ENCODE assay signal across 4 cellular contexts in genomic region chr2:172957734-172958133, GRCh38.
TF ChIP-seq lines count a peak whose summit lies in the region.

No MANE protein-coding gene starts in this region.

TF ChIP-seq in SK-N-SH, 30 proteins besides CTCF, POLR2A, EP300 and RAD21:
- TF ChIP-seq REST (IDR thresholded peaks at IDR 0.05; ENCODE audit: low read depth, low read length) (peak; percentile 52; the same call in 1 of the 2 replicates), FOXJ3 (CRISPR knock-in tag; IDR thresholded peaks at IDR 0.05) (no peak)

TF ChIP-seq in SK-N-SH treated with all-trans-retinoic acid at 6 μM for 48 hours, 23 proteins besides CTCF, POLR2A, EP300 and RAD21 (continued from another document and continues in another):
- TF ChIP-seq, protein P1, sequence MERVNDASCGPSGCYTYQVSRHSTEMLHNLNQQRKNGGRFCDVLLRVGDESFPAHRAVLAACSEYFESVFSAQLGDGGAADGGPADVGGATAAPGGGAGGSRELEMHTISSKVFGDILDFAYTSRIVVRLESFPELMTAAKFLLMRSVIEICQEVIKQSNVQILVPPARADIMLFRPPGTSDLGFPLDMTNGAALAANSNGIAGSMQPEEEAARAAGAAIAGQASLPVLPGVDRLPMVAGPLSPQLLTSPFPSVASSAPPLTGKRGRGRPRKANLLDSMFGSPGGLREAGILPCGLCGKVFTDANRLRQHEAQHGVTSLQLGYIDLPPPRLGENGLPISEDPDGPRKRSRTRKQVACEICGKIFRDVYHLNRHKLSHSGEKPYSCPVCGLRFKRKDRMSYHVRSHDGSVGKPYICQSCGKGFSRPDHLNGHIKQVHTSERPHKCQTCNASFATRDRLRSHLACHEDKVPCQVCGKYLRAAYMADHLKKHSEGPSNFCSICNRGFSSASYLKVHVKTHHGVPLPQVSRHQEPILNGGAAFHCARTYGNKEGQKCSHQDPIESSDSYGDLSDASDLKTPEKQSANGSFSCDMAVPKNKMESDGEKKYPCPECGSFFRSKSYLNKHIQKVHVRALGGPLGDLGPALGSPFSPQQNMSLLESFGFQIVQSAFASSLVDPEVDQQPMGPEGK (CRISPR knock-in tag; IDR thresholded peaks at IDR 0.05; ENCODE audit: borderline replicate concordance) = no peak
- no peak for TF ChIP-seq ZNF8 (CRISPR knock-in tag; IDR thresholded peaks at IDR 0.05)
- TF ChIP-seq OSR1 (CRISPR knock-in tag; IDR thresholded peaks at IDR 0.05) = no peak
- TF ChIP-seq CREB5 (CRISPR knock-in tag; IDR thresholded peaks at IDR 0.05; ENCODE audit: low read depth) = no peak
- no peak for TF ChIP-seq PPARA (CRISPR knock-in tag; IDR thresholded peaks at IDR 0.05; ENCODE audit: borderline replicate concordance)
- no peak for TF ChIP-seq ZFP3 (CRISPR knock-in tag; IDR thresholded peaks at IDR 0.05)
- TF ChIP-seq TOX (CRISPR knock-in tag; IDR thresholded peaks at IDR 0.05; ENCODE audit: borderline replicate concordance) = no peak
- TF ChIP-seq ZC3H10 (CRISPR knock-in tag; IDR thresholded peaks at IDR 0.05) = no peak
- TF ChIP-seq, protein P2, sequence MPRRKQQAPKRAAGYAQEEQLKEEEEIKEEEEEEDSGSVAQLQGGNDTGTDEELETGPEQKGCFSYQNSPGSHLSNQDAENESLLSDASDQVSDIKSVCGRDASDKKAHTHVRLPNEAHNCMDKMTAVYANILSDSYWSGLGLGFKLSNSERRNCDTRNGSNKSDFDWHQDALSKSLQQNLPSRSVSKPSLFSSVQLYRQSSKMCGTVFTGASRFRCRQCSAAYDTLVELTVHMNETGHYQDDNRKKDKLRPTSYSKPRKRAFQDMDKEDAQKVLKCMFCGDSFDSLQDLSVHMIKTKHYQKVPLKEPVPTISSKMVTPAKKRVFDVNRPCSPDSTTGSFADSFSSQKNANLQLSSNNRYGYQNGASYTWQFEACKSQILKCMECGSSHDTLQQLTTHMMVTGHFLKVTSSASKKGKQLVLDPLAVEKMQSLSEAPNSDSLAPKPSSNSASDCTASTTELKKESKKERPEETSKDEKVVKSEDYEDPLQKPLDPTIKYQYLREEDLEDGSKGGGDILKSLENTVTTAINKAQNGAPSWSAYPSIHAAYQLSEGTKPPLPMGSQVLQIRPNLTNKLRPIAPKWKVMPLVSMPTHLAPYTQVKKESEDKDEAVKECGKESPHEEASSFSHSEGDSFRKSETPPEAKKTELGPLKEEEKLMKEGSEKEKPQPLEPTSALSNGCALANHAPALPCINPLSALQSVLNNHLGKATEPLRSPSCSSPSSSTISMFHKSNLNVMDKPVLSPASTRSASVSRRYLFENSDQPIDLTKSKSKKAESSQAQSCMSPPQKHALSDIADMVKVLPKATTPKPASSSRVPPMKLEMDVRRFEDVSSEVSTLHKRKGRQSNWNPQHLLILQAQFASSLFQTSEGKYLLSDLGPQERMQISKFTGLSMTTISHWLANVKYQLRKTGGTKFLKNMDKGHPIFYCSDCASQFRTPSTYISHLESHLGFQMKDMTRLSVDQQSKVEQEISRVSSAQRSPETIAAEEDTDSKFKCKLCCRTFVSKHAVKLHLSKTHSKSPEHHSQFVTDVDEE (CRISPR knock-in tag; IDR thresholded peaks at IDR 0.05) = no peak
- no peak for TF ChIP-seq ZNF565 (CRISPR knock-in tag; conservative IDR thresholded peaks at IDR 0.05; ENCODE audit: low read depth)
- no peak for TF ChIP-seq CSDC2 (CRISPR knock-in tag; IDR thresholded peaks at IDR 0.05)
- no peak for TF ChIP-seq ISL1 (CRISPR knock-in tag; IDR thresholded peaks at IDR 0.05)
- TF ChIP-seq SNAI2 (CRISPR knock-in tag; IDR thresholded peaks at IDR 0.05) = no peak
- no peak for TF ChIP-seq BACH2 (CRISPR knock-in tag; IDR thresholded peaks at IDR 0.05; ENCODE audit: borderline replicate concordance)
- no peak for TF ChIP-seq ZNF70 (CRISPR knock-in tag; IDR thresholded peaks at IDR 0.05)

TF ChIP-seq in A549, 52 proteins besides CTCF, POLR2A, EP300 and RAD21:
- TF ChIP-seq REST (IDR thresholded peaks at IDR 0.05) (peak; percentile 33; the same call in 1 of the 2 replicates), CHD4 (IDR thresholded peaks at IDR 0.05; ENCODE audit: borderline replicate concordance) (no peak)
TF ChIP-seq in A549: peak in this region for 1.

TF ChIP-seq in HEK293, 187 proteins besides CTCF, POLR2A, EP300 and RAD21 (continued from another document):
- peak; percentile 39; the same call in 1 of the 2 replicates for TF ChIP-seq REST (tag by site-specific recombination; IDR thresholded peaks at IDR 0.05)
